In genomic region chr13:43749503-43749902, GRCh38 we compare ENCODE assay signal across 21 cellular contexts.
DNase-seq lines count a peak whose midpoint lies in the region; ATAC-seq and TF ChIP-seq lines count a peak whose summit lies in the region.
"Had no signal": no experiment of that assay in that cellular context is flagged by ENCODE, and none has a peak within 500 bp of the region (broad histone marks: within the 10 kb centered on the region; RNA-seq: fewer than 3 reads in every experiment).

No MANE protein-coding gene starts in this region.

- no peak for ATAC-seq in HG02884 (IDR thresholded peaks at IDR 0.05; ENCODE audit: unreplicated experiment)
- ATAC-seq in HG03108 (IDR thresholded peaks at IDR 0.05; ENCODE audit: unreplicated experiment), result no peak
- ATAC-seq in HG03135 (IDR thresholded peaks at IDR 0.05; ENCODE audit: unreplicated experiment), result no peak
- ATAC-seq: GM12878, Panc1, SK-N-SH treated with all-trans-retinoic acid at 6 μM for 48 hours had no signal

- no peak overlapping the region for H3K4me3 ChIP-seq in epithelial cell of esophagus (ENCODE audit: low read length)
- H3K4me3 ChIP-seq: GM12878 had no signal

- TF ChIP-seq CTCF in epithelial cell of esophagus (IDR thresholded peaks at IDR 0.05; ENCODE audit: insufficient read depth, low read depth, low read length, missing control alignments), result no peak

- DNase-seq in COLO668 (lab: John Stamatoyannopoulos, UW; ENCODE audit: unreplicated experiment), result peak; percentile 37
- peak; percentile 51 for DNase-seq in COR-L47 (lab: John Stamatoyannopoulos, UW)
- peak; percentile 52 for DNase-seq in NCI-H69 (lab: John Stamatoyannopoulos, UW)
- DNase-seq in epithelial cell of esophagus (ENCODE audit: low read depth), result peak; percentile 11
- DNase-seq: CD4-positive, CD25-positive, alpha-beta regulatory T cell; DND-41; H7; KBM-7; MM.1S; NCI-H1092; NCI-H1694 treated with DMSO at 0.1 percent for 48 hours; NCI-H2107; NCI-H446; NCI-H526; NK-92 treated with Interleukin-12 subunit alpha and Interleukin-12 subunit beta, amount 100 ng/mL, for 24 hours had no signal
